Comparison of ENCODE assay signal across 18 cellular contexts in genomic region chr11:1194231-1194976, GRCh38. TPM values are rescaled to one million over a fixed set of nuclear protein-coding genes. Genes with fewer than 3 reads are reported as not detected.
A peak's percentile ranks its signal among the peaks of the same experiment; 100 is the strongest.
DNase-seq lines count a peak whose midpoint lies in the region; ATAC-seq and TF ChIP-seq lines count a peak whose summit lies in the region.
"Had no signal": no experiment of that assay in that cellular context is flagged by ENCODE, and none has a peak within 500 bp of the region (broad histone marks: within the 10 kb centered on the region; RNA-seq: fewer than 3 reads in every experiment).

No MANE protein-coding gene starts in this region.

- no peaks in the 10 kb centered on the region for H3K9me3 ChIP-seq in right cardiac atrium (ENCODE audit: control insufficient read depth, low read length)
- H3K9me3 ChIP-seq in left ventricle myocardium inferior (replicated peaks), result no peaks in the 10 kb centered on the region
- H3K9me3 ChIP-seq in ovary, result no peaks in the 10 kb centered on the region
- H3K9me3 ChIP-seq in PC-3 (ENCODE audit: low read length), result no peaks in the 10 kb centered on the region
- H3K9me3 ChIP-seq: esophagus muscularis mucosa, HAP-1, MG63 had no signal

- H3K79me2 ChIP-seq in PC-3 (ENCODE audit: low read length), result no peaks in the 10 kb centered on the region

- ATAC-seq in right cardiac atrium (no peak), PC-3 (no peak)
- ATAC-seq: Panc1; stimulated activated naive B cell treated with anti-CD40 and anti-IgM and Interleukin-4, amounts not matched to agents 10 μg/mL and 1 μg/mL and 100 μg/mL, for 72 hours had no signal

- H3K27ac ChIP-seq in right cardiac atrium (ENCODE audit: low read length) (no peak overlapping the region), left ventricle myocardium inferior (replicated peaks) (no peak overlapping the region), ovary (no peak overlapping the region), PC-3 (ENCODE audit: low read length) (no peak overlapping the region)
- H3K27ac ChIP-seq: esophagus muscularis mucosa had no signal

- no peak overlapping the region for H2AFZ ChIP-seq in PC-3 (ENCODE audit: low read length)

- TF ChIP-seq EP300 in ovary (IDR thresholded peaks at IDR 0.05), result no peak

- H3K9ac ChIP-seq in PC-3 (ENCODE audit: low read length), result no peak overlapping the region

- no peak overlapping the region for H3K4me3 ChIP-seq in right cardiac atrium (ENCODE audit: low read length)
- no peak overlapping the region for H3K4me3 ChIP-seq in left ventricle myocardium inferior
- H3K4me3 ChIP-seq in ovary, result no peak overlapping the region
- no peak overlapping the region for H3K4me3 ChIP-seq in PC-3 (ENCODE audit: low read length)
- H3K4me3 ChIP-seq: esophagus muscularis mucosa, HAP-1, MG63 had no signal

- H3K4me1 ChIP-seq in right cardiac atrium (ENCODE audit: control insufficient read depth, insufficient read depth, low read length) (no peaks in the 10 kb centered on the region), left ventricle myocardium inferior (no peaks in the 10 kb centered on the region), ovary (ENCODE audit: insufficient read depth) (no peaks in the 10 kb centered on the region), PC-3 (ENCODE audit: insufficient read depth, low read length) (peaks cover 4% of the 10 kb centered on the region; the same call in 1 of the 2 replicates)
- H3K4me1 ChIP-seq: esophagus muscularis mucosa, HAP-1 had no signal

- H3F3A ChIP-seq in PC-3 (ENCODE audit: low read length, unreplicated experiment), result no peaks in the 10 kb centered on the region

- BruUV-seq in PC-3 (replicated peaks; lab: Mats Ljungman, UMichigan), result no TSS peak

- TF ChIP-seq POLR2A in ovary (IDR thresholded peaks at IDR 0.05), result no peak

- H3K27me3 ChIP-seq in right cardiac atrium (ENCODE audit: control insufficient read depth, insufficient read depth) (no peaks in the 10 kb centered on the region), left ventricle myocardium inferior (ENCODE audit: low read depth) (peaks cover 79% of the 10 kb centered on the region), ovary (no peaks in the 10 kb centered on the region), PC-3 (ENCODE audit: low read length) (no peaks in the 10 kb centered on the region)

- WGBS in right cardiac atrium, result 93% methylated on average over 59 of the region's 59 CpGs
- 94 to 96% (median 95%) methylated on average over 53 to 59 of the region's 59 CpGs for WGBS in ovary, 3 donors

- no peak overlapping the region for H3K4me2 ChIP-seq in PC-3 (ENCODE audit: low read length)

- CTCF ChIA-PET in PC-3 (lab: Charles Lee), result no interaction called here

- intact Hi-C loops in cardiac septum (cut with DNase I), result no loop called here
- intact Hi-C loops in right cardiac atrium (cut with DNase I), result loop anchor here in 1 of 4 donors (10.0 kb wide), 1 partner anchor 230 kb away; no protein-coding TSS in a partner anchor
- intact Hi-C loops in left ventricle myocardium inferior (cut with micrococcal nuclease), result no loop called here
- intact Hi-C loops in ovary (cut with DNase I), result no loop called here
- intact Hi-C loops in PC-3 (cut with micrococcal nuclease), result no loop called here

- H3K9me2 ChIP-seq in PC-3 (replicated peaks; ENCODE audit: low read length), result no peaks in the 10 kb centered on the region

- peak; percentile 57 for DNase-seq in cardiac septum (ENCODE audit: low spot score)
- no peak for DNase-seq in right cardiac atrium
- DNase-seq in left ventricle myocardium inferior, result peak; percentile 11
- DNase-seq in ovary, result peak in 4 of 5 donors; percentile 10 to 34 (median 14)
- no peak for DNase-seq in T-helper 2 cell
- DNase-seq in PC-3, result no peak
- DNase-seq in mucosa of gallbladder (ENCODE audit: low spot score), result no peak
- DNase-seq: activated CD4-positive, alpha-beta T cell treated with anti-CD3 and anti-CD28 coated beads, Interleukin-2, amount 50 U/mL, for 1 hour; activated T-cell treated with anti-CD3 and anti-CD28 coated beads for 4 hours; COR-L47; effector CD4-positive, alpha-beta T cell; MG63; NCI-H2227 treated with DMSO at 0.1 percent for 48 hours; stimulated activated naive B cell treated with anti-CD40 and anti-IgM and Interleukin-4, amounts not matched to agents 10 μg/mL and 1 μg/mL and 100 μg/mL, for 72 hours had no signal

- TF ChIP-seq CTCF in left ventricle myocardium inferior (IDR thresholded peaks at IDR 0.05; ENCODE audit: borderline replicate concordance), result no peak
- no peak for TF ChIP-seq CTCF in ovary (IDR thresholded peaks at IDR 0.05)
- TF ChIP-seq CTCF in PC-3 (conservative IDR thresholded peaks at IDR 0.05; ENCODE audit: low read depth, low read length), result no peak

- H3K36me3 ChIP-seq in left ventricle myocardium inferior, result no peaks in the 10 kb centered on the region
- no peaks in the 10 kb centered on the region for H3K36me3 ChIP-seq in ovary
- H3K36me3 ChIP-seq in PC-3 (ENCODE audit: low read depth, low read length), result no peaks in the 10 kb centered on the region
- H3K36me3 ChIP-seq: esophagus muscularis mucosa, HAP-1, MG63 had no signal

- POLR2A ChIA-PET in PC-3 (lab: Charles Lee; ENCODE audit: unreplicated experiment), result no interaction called here

- no peaks in the 10 kb centered on the region for H4K20me1 ChIP-seq in PC-3 (ENCODE audit: low read length)

RNA-seq across cellular contexts. Expression of gene MUC5B, which starts 28.5 kb away (rescaled TPM):
- not detected for total RNA-seq in cardiac septum
- not detected for total RNA-seq in right cardiac atrium
- polyA plus RNA-seq in right cardiac atrium, result under 0.01 TPM
- not detected for total RNA-seq in left ventricle myocardium inferior
- total RNA-seq in ovary, result 10 to 100 TPM in 1 of 7 donors, 1 to 10 TPM in 3, under 1 TPM in 2, not detected in 1; 0.05 to 35.3 (median 2.6) TPM
- polyA plus RNA-seq in ovary, result under 1 TPM; 0.02 TPM
- 24.3 and 33.0 TPM in 2 replicates for total RNA-seq in PC-3 (2014; rRNA removed)
- 8,095 TPM for total RNA-seq in mucosa of gallbladder
- total RNA-seq: ureter had no signal

RNA-seq across cellular contexts. Expression of gene MUC5AC, which starts 36.7 kb away (rescaled TPM):
- total RNA-seq in cardiac septum (not detected), right cardiac atrium (not detected), left ventricle myocardium inferior (not detected), ovary (under 1 TPM in 1 of 7 donors, not detected in 6; 0.03 TPM), PC-3 (2014; rRNA removed) (0.11 and 0.35 TPM in 2 replicates), mucosa of gallbladder (18.6 TPM)
- polyA plus RNA-seq in right cardiac atrium (not detected), ovary (not detected)
- total RNA-seq: ureter had no signal

Comparison
In these comparisons a context has a peak if more than half of its experiments do, and no peak if none do; other contexts are left out.
1. DNase-seq: peak in cardiac septum (single experiment), left ventricle myocardium inferior (single experiment) and ovary (4 of 5); none in right cardiac atrium (0 of 3), T-helper 2 cell (0 of 5), PC-3 (single experiment) and mucosa of gallbladder (single experiment).
2. RNA of gene MUC5B, which starts 28.5 kb away (total RNA-seq): 8,095 TPM in mucosa of gallbladder (single experiment); 24.3 to 33.0 TPM in PC-3, 0.05 to 35.3 TPM in ovary, not detected in left ventricle myocardium inferior (single experiment), not detected in cardiac septum (single experiment) and not detected in right cardiac atrium; every median in the first group is over 100 times any median in the second.
3. RNA of gene MUC5AC, which starts 36.7 kb away (total RNA-seq): 18.6 TPM in mucosa of gallbladder (single experiment); 0.11 to 0.35 TPM in PC-3, not detected in cardiac septum (single experiment), not detected in right cardiac atrium, not detected in left ventricle myocardium inferior (single experiment) and 0.03 TPM in ovary; every median in the first group is over 10 times any median in the second.